1 cellular context compared by ENCODE assay signal in genomic region chr17:67211742-67212141, GRCh38.
TF ChIP-seq lines count a peak whose summit lies in the region.

No MANE protein-coding gene starts in this region.

TF ChIP-seq in HepG2, 621 proteins besides CTCF, POLR2A, EP300 and RAD21:
- TF ChIP-seq MTA3 (CRISPR knock-in tag; IDR thresholded peaks at IDR 0.05) (no peak), CEBPB (IDR thresholded peaks at IDR 0.05; ENCODE audit: borderline replicate concordance, low read depth, low read length) (peak; percentile 60; the same call in 1 of the 2 replicates), CEBPG (CRISPR knock-in tag; IDR thresholded peaks at IDR 0.05) (0 out of 2 replicates have a peak, but pooled peaks have one; percentile 37)
